In genomic region chr19:58513694-58514563, GRCh38 we compare ENCODE assay signal across 8 cellular contexts. TPM values are rescaled to one million over a fixed set of nuclear protein-coding genes. Genes with fewer than 3 reads are reported as not detected.
DNase-seq lines count a peak whose midpoint lies in the region; ATAC-seq lines count a peak whose summit lies in the region.

No MANE protein-coding gene starts in this region.

- H3K9me3 ChIP-seq in NT2/D1 (ENCODE audit: insufficient read depth, low read length) = no peaks in the 10 kb centered on the region
- no peaks in the 10 kb centered on the region for H3K9me3 ChIP-seq in esophagus (ENCODE audit: control insufficient read depth in 2 of 2, insufficient read depth in 1 of 2, low read depth in 1 of 2, low read length in 1 of 2)
- no peaks in the 10 kb centered on the region for H3K9me3 ChIP-seq in mucosa of stomach (ENCODE audit: control insufficient read depth, low read length)

- H3K36me3 ChIP-seq in NT2/D1 (ENCODE audit: insufficient read depth, insufficient read length, low read length) (peaks cover 17% of the 10 kb centered on the region), esophagus (ENCODE audit: control insufficient read depth in 2 of 2, insufficient read depth in 2 of 2, low read length in 1 of 2) (peaks cover 0 to 16% of the 10 kb centered on the region in 2 donors), mucosa of stomach (ENCODE audit: control insufficient read depth, insufficient read depth, low read length) (no peaks in the 10 kb centered on the region)

- H3K27ac ChIP-seq in esophagus (ENCODE audit: low read depth in 2 of 2, low read length in 1 of 2) = peak overlapping the region; percentile 49 to 75

- H3K27me3 ChIP-seq in NT2/D1 (ENCODE audit: insufficient read depth, insufficient read length) (no peaks in the 10 kb centered on the region), esophagus (ENCODE audit: control insufficient read depth in 1 of 2, insufficient read depth in 2 of 2, low read length in 2 of 2) (no peaks in the 10 kb centered on the region), mucosa of stomach (ENCODE audit: control insufficient read depth, insufficient read depth, low read length) (no peaks in the 10 kb centered on the region)

- ATAC-seq in GM19372 (IDR thresholded peaks at IDR 0.05; ENCODE audit: low read depth, unreplicated experiment) = peak; percentile 79

- peaks cover 15% of the 10 kb centered on the region for H3K4me1 ChIP-seq in NT2/D1 (ENCODE audit: insufficient read depth, insufficient read length)
- peaks cover 17 to 36% of the 10 kb centered on the region in 2 donors for H3K4me1 ChIP-seq in esophagus (ENCODE audit: control insufficient read depth in 2 of 2, insufficient read depth in 2 of 2, low read length in 1 of 2)
- H3K4me1 ChIP-seq in mucosa of stomach (ENCODE audit: control insufficient read depth, insufficient read depth, low read length) = peaks cover 38% of the 10 kb centered on the region

- WGBS in esophagus, 2 donors = 7 to 9% methylated on average over 60 to 66 of the region's 66 CpGs

- H3K4me3 ChIP-seq in NT2/D1 (ENCODE audit: insufficient read length, low read depth) (peak overlapping the region; percentile 65), esophagus (ENCODE audit: low read depth in 1 of 2, low read length in 2 of 2) (peak overlapping the region; percentile 28 to 48), mucosa of stomach (ENCODE audit: low read length) (no peak overlapping the region)

- peak overlapping the region; percentile 95 for H3K9ac ChIP-seq in NT2/D1 (ENCODE audit: insufficient read length, low read depth)
- H3K9ac ChIP-seq in mucosa of stomach (ENCODE audit: low read length) = peak overlapping the region; percentile 69

- DNase-seq in C1 segment of cervical spinal cord (lab: John Stamatoyannopoulos, UW) (peak in 13 of 14 donors; percentile 7 to 78 (median 55)), HT1080 (ENCODE audit: low read depth) (peak; percentile 57), NT2/D1 (ENCODE audit: low read depth, low spot score) (peak; percentile 87)
- DNase-seq in activated T-cell treated with anti-CD3 and anti-CD28 coated beads, Interleukin-2, amount 50 U/mL, for 1 hour = peak; percentile 94
- peak; percentile 79 to 85 for DNase-seq in stimulated activated CD8-positive, alpha-beta memory T cell treated with anti-CD3 and anti-CD28 coated beads, Interleukin-4, amount 100 ng/mL, for 4 hours (ENCODE audit: low read depth in 2 of 2, low spot score in 1 of 2)

RNA-seq across cellular contexts. Expression of gene SLC27A5, which starts 2.1 kb away (rescaled TPM):
- total RNA-seq in HT1080 (2014; rRNA removed; shearing (Covaris generic)) = 26.3 and 28.9 TPM in 2 replicates
- 8.6 and 10.7 TPM in 2 replicates for polyA plus RNA-seq in HT1080 (2015; cell fraction: cytosol; rRNA removed)
- 3.4 and 4.6 TPM in 2 replicates for polyA plus RNA-seq in HT1080 (2015; cell fraction: nucleus; rRNA removed)
- 1 to 10 TPM; 7.0 to 7.2 TPM for polyA plus RNA-seq in esophagus

RNA-seq across cellular contexts. Expression of gene ZBTB45, which starts 5.7 kb away (rescaled TPM):
- total RNA-seq in HT1080 (2014; rRNA removed; shearing (Covaris generic)) = 9.2 and 12.5 TPM in 2 replicates
- 9.9 and 12.4 TPM in 2 replicates for polyA plus RNA-seq in HT1080 (2015; cell fraction: cytosol; rRNA removed)
- 16.1 and 21.8 TPM in 2 replicates for polyA plus RNA-seq in HT1080 (2015; cell fraction: nucleus; rRNA removed)
- 1 to 10 TPM; 6.4 to 7.4 TPM for polyA plus RNA-seq in esophagus

RNA-seq across cellular contexts. Expression of gene TRIM28, which starts 29.9 kb away (rescaled TPM):
- 1,553 and 2,010 TPM in 2 replicates for total RNA-seq in HT1080 (2014; rRNA removed; shearing (Covaris generic))
- polyA plus RNA-seq in HT1080 (2015; cell fraction: cytosol; rRNA removed) = 460 and 462 TPM in 2 replicates
- 815 and 834 TPM in 2 replicates for polyA plus RNA-seq in HT1080 (2015; cell fraction: nucleus; rRNA removed)
- 100 to 1,000 TPM; 159 to 175 TPM for polyA plus RNA-seq in esophagus

RNA-seq across cellular contexts. Expression of gene ZNF446, which starts 37.8 kb away (rescaled TPM):
- total RNA-seq in HT1080 (2014; rRNA removed; shearing (Covaris generic)) = 9.7 and 13.2 TPM in 2 replicates
- polyA plus RNA-seq in HT1080 (2015; cell fraction: cytosol; rRNA removed) = 11.1 and 14.7 TPM in 2 replicates
- 20.2 and 23.2 TPM in 2 replicates for polyA plus RNA-seq in HT1080 (2015; cell fraction: nucleus; rRNA removed)
- 1 to 10 TPM; 6.9 to 9.9 TPM for polyA plus RNA-seq in esophagus

RNA-seq across cellular contexts. Expression of gene CHMP2A, which starts 41.0 kb away (rescaled TPM):
- total RNA-seq in HT1080 (2014; rRNA removed; shearing (Covaris generic)) = 98.7 and 107 TPM in 2 replicates
- 161 and 180 TPM in 2 replicates for polyA plus RNA-seq in HT1080 (2015; cell fraction: cytosol; rRNA removed)
- polyA plus RNA-seq in HT1080 (2015; cell fraction: nucleus; rRNA removed) = 97.8 and 98.2 TPM in 2 replicates
- polyA plus RNA-seq in esophagus = 100 to 1,000 TPM; 174 to 262 TPM
